1 cellular context compared by ENCODE assay signal in genomic region chr17:17783121-17783824, GRCh38.
TF ChIP-seq lines count a peak whose summit lies in the region.

No MANE protein-coding gene starts in this region.

TF ChIP-seq in HepG2, 621 proteins besides CTCF, POLR2A, EP300 and RAD21 (continued from another document and continues in another):
- TF ChIP-seq CERS6 (CRISPR knock-in tag; IDR thresholded peaks at IDR 0.05): no peak
- no peak for TF ChIP-seq SIX1 (CRISPR knock-in tag; IDR thresholded peaks at IDR 0.05; ENCODE audit: borderline replicate concordance)
- TF ChIP-seq DBP (CRISPR knock-in tag; IDR thresholded peaks at IDR 0.05; ENCODE audit: not compliant biosample characterization): no peak
- no peak for TF ChIP-seq FOXA1 (IDR thresholded peaks at IDR 0.05)
- no peak for TF ChIP-seq FOXA1 (CRISPR knock-in tag; IDR thresholded peaks at IDR 0.05)
- no peak for TF ChIP-seq JDP2 (CRISPR knock-in tag; IDR thresholded peaks at IDR 0.05; ENCODE audit: borderline replicate concordance)
- no peak for TF ChIP-seq TIGD3 (CRISPR knock-in tag; IDR thresholded peaks at IDR 0.05; ENCODE audit: borderline replicate concordance)
- TF ChIP-seq CSRNP1 (CRISPR knock-in tag; IDR thresholded peaks at IDR 0.05): no peak
- 0 out of 2 replicates have a peak, but pooled peaks have one; percentile 14 for TF ChIP-seq RXRB (CRISPR knock-in tag; IDR thresholded peaks at IDR 0.05; ENCODE audit: borderline replicate concordance)
- TF ChIP-seq HIVEP1 (CRISPR knock-in tag; IDR thresholded peaks at IDR 0.05): no peak
- TF ChIP-seq BATF2 (CRISPR knock-in tag; IDR thresholded peaks at IDR 0.05): no peak
- no peak for TF ChIP-seq ZNF124 (CRISPR knock-in tag; IDR thresholded peaks at IDR 0.05)
- TF ChIP-seq ESRRA (CRISPR knock-in tag; IDR thresholded peaks at IDR 0.05; ENCODE audit: low read depth): peak; percentile 69; the same call in 1 of the 2 replicates
- no peak for TF ChIP-seq ZNF792 (CRISPR knock-in tag; IDR thresholded peaks at IDR 0.05)
- no peak for TF ChIP-seq ZKSCAN8 (CRISPR knock-in tag; IDR thresholded peaks at IDR 0.05; ENCODE audit: borderline replicate concordance)
- TF ChIP-seq RBFOX2 (IDR thresholded peaks at IDR 0.05; ENCODE audit: low read depth, low read length): peak; percentile 42; the same call in 1 of the 2 replicates
- no peak for TF ChIP-seq ZFP36L2 (CRISPR knock-in tag; IDR thresholded peaks at IDR 0.05)
- no peak for TF ChIP-seq RFX5 (IDR thresholded peaks at IDR 0.05; ENCODE audit: low read depth, low read length)
- TF ChIP-seq GMEB1 (CRISPR knock-in tag; IDR thresholded peaks at IDR 0.05; ENCODE audit: borderline replicate concordance): 0 out of 2 replicates have a peak, but pooled peaks have one; percentile 24
- no peak for TF ChIP-seq HBP1 (CRISPR knock-in tag; IDR thresholded peaks at IDR 0.05; ENCODE audit: low read depth)
- TF ChIP-seq TOPORS (CRISPR knock-in tag; IDR thresholded peaks at IDR 0.05): no peak
- TF ChIP-seq ZFP91 (CRISPR knock-in tag; IDR thresholded peaks at IDR 0.05; ENCODE audit: borderline replicate concordance): 0 out of 2 replicates have a peak, but pooled peaks have one; percentile 17
- no peak for TF ChIP-seq HCFC1 (IDR thresholded peaks at IDR 0.05; ENCODE audit: low read depth, low read length)
- TF ChIP-seq ZNF343 (CRISPR knock-in tag; IDR thresholded peaks at IDR 0.05): no peak; the same call in 1 of the 2 replicates
- TF ChIP-seq SIN3A (IDR thresholded peaks at IDR 0.05; ENCODE audit: borderline replicate concordance, low read depth, low read length): no peak
- TF ChIP-seq LCORL (IDR thresholded peaks at IDR 0.05): no peak
- TF ChIP-seq LCORL (CRISPR knock-in tag; IDR thresholded peaks at IDR 0.05): peak; percentile 34
- TF ChIP-seq SUZ12 (IDR thresholded peaks at IDR 0.05; ENCODE audit: low read depth, low read length): no peak
- no peak for TF ChIP-seq TARDBP (CRISPR knock-in tag; IDR thresholded peaks at IDR 0.05)
- TF ChIP-seq TAF15 (IDR thresholded peaks at IDR 0.05; ENCODE audit: low read depth, low read length, poor library complexity, severe bottlenecking): no peak
- TF ChIP-seq SRY (CRISPR knock-in tag; IDR thresholded peaks at IDR 0.05): peak; percentile 36; the same call in 1 of the 2 replicates
- peak; percentile 70 for TF ChIP-seq SAP130 (CRISPR knock-in tag; IDR thresholded peaks at IDR 0.05; ENCODE audit: low read depth)
- no peak for TF ChIP-seq NFKB2 (CRISPR knock-in tag; IDR thresholded peaks at IDR 0.05; ENCODE audit: borderline replicate concordance)
- TF ChIP-seq ZNF770 (CRISPR knock-in tag; IDR thresholded peaks at IDR 0.05): peak; percentile 30; the same call in 1 of the 2 replicates
- TF ChIP-seq ZBED4 (CRISPR knock-in tag; IDR thresholded peaks at IDR 0.05; ENCODE audit: borderline replicate concordance): no peak
- TF ChIP-seq BCL6 (CRISPR knock-in tag; IDR thresholded peaks at IDR 0.05): peak; percentile 27; the same call in 1 of the 2 replicates
- no peak for TF ChIP-seq E2F2 (CRISPR knock-in tag; IDR thresholded peaks at IDR 0.05; ENCODE audit: borderline replicate concordance)
- peak; percentile 48; the same call in 1 of the 2 replicates for TF ChIP-seq ZNF652 (CRISPR knock-in tag; IDR thresholded peaks at IDR 0.05; ENCODE audit: borderline replicate concordance, low read depth)
- TF ChIP-seq ZNF784 (CRISPR knock-in tag; IDR thresholded peaks at IDR 0.05; ENCODE audit: borderline replicate concordance): no peak
- no peak for TF ChIP-seq SMARCC2 (IDR thresholded peaks at IDR 0.05)
